In the genomic region with DNA sequence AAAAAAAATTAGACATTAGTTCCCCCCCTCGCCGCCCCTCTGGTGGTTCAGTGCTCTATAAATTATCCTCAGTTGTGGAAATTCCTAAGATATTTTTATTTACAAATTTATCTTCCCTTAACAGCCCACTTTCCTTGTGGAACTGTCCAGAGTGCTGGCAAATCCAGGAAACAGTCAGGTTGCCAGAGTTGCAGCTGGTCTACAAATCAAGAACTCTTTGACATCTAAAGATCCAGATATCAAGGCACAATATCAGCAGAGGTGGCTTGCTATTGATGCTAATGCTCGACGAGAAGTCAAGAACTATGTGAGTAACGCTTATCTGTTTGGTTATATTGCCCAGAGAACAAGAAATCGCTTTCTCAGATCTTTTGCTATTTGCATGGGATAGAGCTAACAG, we compare ENCODE assay signal across 11 cellular contexts. TPM values are rescaled to one million over a fixed set of nuclear protein-coding genes. Genes with fewer than 3 reads are reported as not detected.
A peak's percentile ranks its signal among the peaks of the same experiment; 100 is the strongest.
DNase-seq lines count a peak whose midpoint lies in the region; ATAC-seq, FAIRE-seq and TF ChIP-seq lines count a peak whose summit lies in the region.
"Had no signal": no experiment of that assay in that cellular context is flagged by ENCODE, and none has a peak within 500 bp of the region (broad histone marks: within the 10 kb centered on the region; RNA-seq: fewer than 3 reads in every experiment).

No MANE protein-coding gene starts in this region.

- H3K4me3 ChIP-seq in RWPE2 (ENCODE audit: severe bottlenecking) (no peak overlapping the region), H1 (ENCODE audit: extremely low read depth in 1 of 4, insufficient read depth in 2 of 4, low read depth in 3 of 4, low read length in 4 of 4) (0 out of 8 replicates have a peak overlapping the region, but pooled peaks of 1 of the 4 experiments have one; percentile 4), neutrophil (ENCODE audit: low read depth in 1 of 2, low read length in 1 of 2) (no peak overlapping the region), upper lobe of left lung (no peak overlapping the region)

- TF ChIP-seq EP300 in H1 (IDR thresholded peaks at IDR 0.05; ENCODE audit: borderline replicate concordance in 1 of 2, low read depth in 2 of 2, low read length in 2 of 2) (no peak), upper lobe of left lung (IDR thresholded peaks at IDR 0.05) (no peak)

- POLR2A ChIA-PET in H1 (lab: Charles Lee; ENCODE audit: partially characterized antibody) = interaction anchor here (46.3 kb wide), 1 partner anchor 29 kb away, joined by 1575 read pairs; a partner anchor contains a TSS

- H3K36me3 Mint-ChIP-seq in activated CD4-positive, alpha-beta T cell treated with anti-CD3 and anti-CD28 coated beads, Interleukin-2, amount 10 ng/mL, durations not matched to agents 24 days and 14 days (ENCODE audit: low read depth) = peaks cover 64% of the 10 kb centered on the region
- peaks cover 74% of the 10 kb centered on the region for H3K36me3 Mint-ChIP-seq in effector memory CD8-positive, alpha-beta T cell (ENCODE audit: insufficient read depth)

- H3K4me1 Mint-ChIP-seq in activated CD4-positive, alpha-beta T cell treated with anti-CD3 and anti-CD28 coated beads, Interleukin-2, amount 10 ng/mL, durations not matched to agents 24 days and 14 days = peaks cover 64% of the 10 kb centered on the region
- H3K4me1 Mint-ChIP-seq in effector memory CD8-positive, alpha-beta T cell (ENCODE audit: low read depth in 2 of 2) = peaks cover 36 to 68% of the 10 kb centered on the region in 2 donors

- peaks cover 4% of the 10 kb centered on the region for H3K23me2 ChIP-seq in H1 (ENCODE audit: low read depth, low read length)

- DNase-seq in activated CD4-positive, alpha-beta T cell treated with anti-CD3 and anti-CD28 coated beads, Interleukin-2, amount 10 ng/mL, durations not matched to agents 24 days and 14 days = no peak
- DNase-seq in activated CD4-positive, alpha-beta T cell treated with anti-CD3 and anti-CD28 coated beads for 1 hour = no peak
- DNase-seq in RWPE2 (ENCODE audit: low spot score) = no peak
- no peak for DNase-seq in H1 (ENCODE audit: low read depth in 1 of 2, low spot score in 2 of 2)
- DNase-seq in upper lobe of left lung = no peak
- DNase-seq in effector memory CD8-positive, alpha-beta T cell = no peak
- DNase-seq: NCI-H2081 had no signal

- H2BK120ac ChIP-seq in H1 (replicated peaks; ENCODE audit: low read depth, low read length) = no peak overlapping the region

- peaks cover 2% of the 10 kb centered on the region; the same call in 1 of the 2 replicates for H3K79me1 ChIP-seq in H1 (ENCODE audit: low read depth, low read length)

- H3K27me3 ChIP-seq in RWPE2 (ENCODE audit: insufficient read depth, poor library complexity, severe bottlenecking) (no peaks in the 10 kb centered on the region), H1 (replicated peaks in 1 of 4; ENCODE audit: control insufficient read depth in 3 of 4, extremely low read depth in 1 of 4, insufficient read depth in 3 of 4, low read length in 3 of 4) (no peaks in the 10 kb centered on the region), neutrophil (no peaks in the 10 kb centered on the region), upper lobe of left lung (no peaks in the 10 kb centered on the region)

- no peak overlapping the region; a peak in 1 of 7 replicates for H3K9ac ChIP-seq in H1 (replicated peaks in 1 of 4; ENCODE audit: extremely low read depth in 1 of 4, low read depth in 3 of 4, low read length in 3 of 4)

- peak overlapping the region in 1 of 2 experiments; percentile 39; a peak in 2 of 4 replicates for H3K4me2 ChIP-seq in H1 (ENCODE audit: insufficient read depth in 1 of 2, low read depth in 2 of 2, low read length in 2 of 2)

- H4K91ac ChIP-seq in H1 (replicated peaks; ENCODE audit: insufficient read length, low read length) = no peak overlapping the region

- no peak overlapping the region for H2BK5ac ChIP-seq in H1 (ENCODE audit: low read depth, low read length)

- no peak overlapping the region for H2BK20ac ChIP-seq in H1 (ENCODE audit: low read length)

- CTCF ChIA-PET in H1 (lab: Charles Lee; ENCODE audit: partially characterized antibody) = interaction anchor here (4.4 kb wide), 1 partner anchor 12 kb away, joined by 28 read pairs; no protein-coding TSS in a partner anchor

- H3K18ac ChIP-seq in H1 (ENCODE audit: extremely low read depth, low read length) = no peak overlapping the region

- no peak overlapping the region for H2AFZ ChIP-seq in H1 (ENCODE audit: low read length)

- H3K79me2 ChIP-seq in H1 (ENCODE audit: control insufficient read depth in 1 of 2, insufficient read depth in 2 of 2, low read length in 2 of 2) = peaks cover 24 to 73% of the 10 kb centered on the region in 2 experiments

- no peak overlapping the region for H3K23ac ChIP-seq in H1 (ENCODE audit: insufficient read length)

- H2BK12ac ChIP-seq in H1 (ENCODE audit: low read depth, low read length) = no peak overlapping the region

- H3K36me3 ChIP-seq in RWPE2 (ENCODE audit: low read depth) (peaks cover 70% of the 10 kb centered on the region), H1 (ENCODE audit: control insufficient read depth in 2 of 4, insufficient read depth in 4 of 4, low read length in 3 of 4) (peaks cover 34 to 66% (median 58%) of the 10 kb centered on the region in 4 experiments), neutrophil (peaks cover 63% of the 10 kb centered on the region), upper lobe of left lung (peaks cover 28 to 60% (median 49%) of the 10 kb centered on the region in 4 donors)

- H3K9me3 ChIP-seq in RWPE2 (ENCODE audit: severe bottlenecking) = no peaks in the 10 kb centered on the region
- H3K9me3 ChIP-seq in H1 (ENCODE audit: insufficient read depth in 2 of 2, low read depth in 1 of 2, low read length in 1 of 2) = no peaks in the 10 kb centered on the region
- H3K9me3 ChIP-seq in neutrophil = no peaks in the 10 kb centered on the region
- no peaks in the 10 kb centered on the region for H3K9me3 ChIP-seq in upper lobe of left lung

- peak overlapping the region; percentile 92 for H3K4me3 Mint-ChIP-seq in activated CD4-positive, alpha-beta T cell treated with anti-CD3 and anti-CD28 coated beads, Interleukin-2, amount 10 ng/mL, durations not matched to agents 24 days and 14 days
- H3K4me3 Mint-ChIP-seq in effector memory CD8-positive, alpha-beta T cell = peak overlapping the region in 1 of 2 donors; percentile 46

- H2BK15ac ChIP-seq in H1 (ENCODE audit: low read length) = no peak overlapping the region

- H3K27ac ChIP-seq in RWPE2 (ENCODE audit: poor library complexity, severe bottlenecking) (peak overlapping the region; percentile 85), H1 (ENCODE audit: low read depth, low read length) (no peak overlapping the region), neutrophil (peak overlapping the region; percentile 94), upper lobe of left lung (no peak overlapping the region)

- WGBS in H1 (ENCODE audit: extremely low coverage in 1 of 2, insufficient coverage in 1 of 2, insufficient read length in 1 of 2, insufficient replicate concordance in 2 of 2, low coverage in 1 of 2, low lambda C conversion rate in 2 of 2, missing lambda C conversion rate in 1 of 2), 2 experiments = 98% methylated on average over 6 of the region's 6 CpGs; no CpG with 5 or more reads in 1 of the 2 experiments
- 81 to 86% methylated on average over 6 of the region's 6 CpGs for WGBS in upper lobe of left lung, 2 donors

- TF ChIP-seq POLR2A in H1 (IDR thresholded peaks at IDR 0.05; ENCODE audit: control extremely low read depth in 1 of 2, low read depth in 2 of 2, low read length in 2 of 2) (no peak), upper lobe of left lung (IDR thresholded peaks at IDR 0.05) (no peak)

- H4K5ac ChIP-seq in H1 (ENCODE audit: insufficient read length, low read depth, low read length) = no peak overlapping the region

- H4K8ac ChIP-seq in H1 (ENCODE audit: extremely low read depth, insufficient read depth, low read length) = no peak overlapping the region

- H3K14ac ChIP-seq in H1 (ENCODE audit: insufficient read length) = no peak overlapping the region

- peak overlapping the region; percentile 67 for H3K27ac Mint-ChIP-seq in activated CD4-positive, alpha-beta T cell treated with anti-CD3 and anti-CD28 coated beads, Interleukin-2, amount 10 ng/mL, durations not matched to agents 24 days and 14 days
- peak overlapping the region in 1 of 2 donors; percentile 10 for H3K27ac Mint-ChIP-seq in effector memory CD8-positive, alpha-beta T cell

- peaks cover 15 to 24% of the 10 kb centered on the region in 2 experiments for H4K20me1 ChIP-seq in H1 (replicated peaks in 1 of 2; ENCODE audit: control insufficient read depth in 1 of 2, insufficient read depth in 2 of 2, low read length in 2 of 2)

- no peaks in the 10 kb centered on the region for H3K9me3 Mint-ChIP-seq in activated CD4-positive, alpha-beta T cell treated with anti-CD3 and anti-CD28 coated beads, Interleukin-2, amount 10 ng/mL, durations not matched to agents 24 days and 14 days
- H3K9me3 Mint-ChIP-seq in effector memory CD8-positive, alpha-beta T cell = no peaks in the 10 kb centered on the region

- ATAC-seq in RWPE2 (ENCODE audit: low read depth) (no peak), upper lobe of left lung (ENCODE audit: low FRiP score in 2 of 2) (no peak), GM21529 (IDR thresholded peaks at IDR 0.05; ENCODE audit: unreplicated experiment) (no peak)
- ATAC-seq in effector memory CD8-positive, alpha-beta T cell (replicated peaks) = no peak
- ATAC-seq: sciatic nerve had no signal

- no peak overlapping the region for H3K56ac ChIP-seq in H1 (replicated peaks; ENCODE audit: insufficient read length, low read depth, low read length)

- no peak for TF ChIP-seq CTCF in RWPE2 (IDR thresholded peaks at IDR 0.05; ENCODE audit: poor library complexity, severe bottlenecking)
- TF ChIP-seq CTCF in H1 (IDR thresholded peaks at IDR 0.05; ENCODE audit: control extremely low read depth in 1 of 3, insufficient read depth in 1 of 3, low read depth in 1 of 3, low read length in 3 of 3) = no peak
- TF ChIP-seq CTCF in neutrophil (IDR thresholded peaks at IDR 0.05) = no peak
- no peak for TF ChIP-seq CTCF in upper lobe of left lung (IDR thresholded peaks at IDR 0.05)

- no peak for FAIRE-seq in H1 (lab: Jason Lieb, UNC)
- FAIRE-seq: A204.1 had no signal

- H3K4me1 ChIP-seq in RWPE2 (ENCODE audit: insufficient read depth, poor library complexity, severe bottlenecking) = peaks cover 22% of the 10 kb centered on the region
- H3K4me1 ChIP-seq in H1 (replicated peaks in 1 of 4; ENCODE audit: control insufficient read depth in 3 of 4, insufficient read depth in 4 of 4, low read length in 3 of 4) = peaks cover 0 to 6% (median 4%) of the 10 kb centered on the region in 4 experiments; a peak in 5 of 7 replicates
- peaks cover 48 to 50% of the 10 kb centered on the region in 2 experiments for H3K4me1 ChIP-seq in neutrophil (ENCODE audit: control insufficient read depth in 1 of 2, insufficient read depth in 1 of 2, low read depth in 1 of 2, low read length in 1 of 2)
- peaks cover 22 to 66% (median 36%) of the 10 kb centered on the region in 4 donors for H3K4me1 ChIP-seq in upper lobe of left lung

- H2AK5ac ChIP-seq in H1 (ENCODE audit: low read depth, low read length) = no peak overlapping the region

- intact Hi-C loops in activated CD4-positive, alpha-beta T cell treated with anti-CD3 and anti-CD28 coated beads, Interleukin-2, amount 10 ng/mL, durations not matched to agents 24 days and 14 days (cut with micrococcal nuclease) = loop anchor here (1.0 to 5.0 kb wide), 2 partner anchors 8 to 70 kb away; no protein-coding TSS in a partner anchor

- no peak for TF ChIP-seq RAD21 in H1 (IDR thresholded peaks at IDR 0.05 in 1 of 2, conservative IDR thresholded peaks at IDR 0.05 in 1 of 2; ENCODE audit: low read depth in 2 of 2, low read length in 2 of 2)

- H3K4ac ChIP-seq in H1 (replicated peaks; ENCODE audit: insufficient read length, low read depth, low read length) = no peak overlapping the region

- H3K27me3 Mint-ChIP-seq in activated CD4-positive, alpha-beta T cell treated with anti-CD3 and anti-CD28 coated beads, Interleukin-2, amount 10 ng/mL, durations not matched to agents 24 days and 14 days = no peaks in the 10 kb centered on the region
- no peaks in the 10 kb centered on the region for H3K27me3 Mint-ChIP-seq in effector memory CD8-positive, alpha-beta T cell

RNA-seq across cellular contexts. Expression of a gene that starts 2.9 kb away (rescaled TPM):
- total RNA-seq in activated CD4-positive, alpha-beta T cell treated with anti-CD3 and anti-CD28 coated beads, Interleukin-2, amount 10 ng/mL, durations not matched to agents 24 days and 14 days = 727 and 736 TPM in 2 replicates
- total RNA-seq in H1 (2021; fragmentation: NEBNext Ultra II Directional; extraction: Animal tissue kit (Norgen Biotek cat#: 25700)) = 625 and 635 TPM in 2 replicates
- polyA plus RNA-seq in H1 (2011; rRNA removed) = 142 and 171 TPM in 2 replicates
- polyA plus RNA-seq in H1 (2011; cell fraction: cytosol; rRNA removed) = 209 TPM
- 433 TPM for polyA plus RNA-seq in H1 (2011; cell fraction: nucleus; rRNA removed)
- 357 to 670 TPM (median 408 TPM) in 4 replicates for polyA plus RNA-seq in H1 (2012, experiment 1 of 2)
- 16.3 TPM for polyA plus RNA-seq in H1 (2012, experiment 2 of 2)
- 602 TPM for polyA plus RNA-seq in H1 (2013, experiment 1 of 2)
- polyA plus RNA-seq in H1 (2013, experiment 2 of 2) = 545 TPM
- 512 and 884 TPM in 2 replicates for polyA minus RNA-seq in H1 (2011; rRNA and poly(A)+ RNA removed)
- polyA minus RNA-seq in H1 (2011; cell fraction: cytosol; rRNA and poly(A)+ RNA removed) = 185 TPM
- 342 TPM for polyA minus RNA-seq in H1 (2011; cell fraction: nucleus; rRNA and poly(A)+ RNA removed)
- total RNA-seq in upper lobe of left lung = 100 to 1,000 TPM; 162 to 223 (median 175) TPM

RNA-seq across cellular contexts. Expression of a gene that starts 41.4 kb away (rescaled TPM):
- 9.3 and 10.9 TPM in 2 replicates for total RNA-seq in activated CD4-positive, alpha-beta T cell treated with anti-CD3 and anti-CD28 coated beads, Interleukin-2, amount 10 ng/mL, durations not matched to agents 24 days and 14 days
- 15.1 and 16.7 TPM in 2 replicates for total RNA-seq in H1 (2021; fragmentation: NEBNext Ultra II Directional; extraction: Animal tissue kit (Norgen Biotek cat#: 25700))
- 6.3 and 9.3 TPM in 2 replicates for polyA plus RNA-seq in H1 (2011; rRNA removed)
- polyA plus RNA-seq in H1 (2011; cell fraction: cytosol; rRNA removed) = 8.4 TPM
- polyA plus RNA-seq in H1 (2011; cell fraction: nucleus; rRNA removed) = 20.6 TPM
- polyA plus RNA-seq in H1 (2012, experiment 1 of 2) = 17.1 to 26.1 TPM (median 23.5 TPM) in 4 replicates
- 21.5 TPM for polyA plus RNA-seq in H1 (2012, experiment 2 of 2)
- polyA plus RNA-seq in H1 (2013, experiment 1 of 2) = 6.6 TPM
- 7.1 TPM for polyA plus RNA-seq in H1 (2013, experiment 2 of 2)
- 5.1 and 6.0 TPM in 2 replicates for polyA minus RNA-seq in H1 (2011; rRNA and poly(A)+ RNA removed)
- 11.2 TPM for polyA minus RNA-seq in H1 (2011; cell fraction: cytosol; rRNA and poly(A)+ RNA removed)
- 7.2 TPM for polyA minus RNA-seq in H1 (2011; cell fraction: nucleus; rRNA and poly(A)+ RNA removed)
- 10 to 100 TPM in 4 of 6 donors, 1 to 10 TPM in 2; 6.4 to 28.3 (median 12.8) TPM for total RNA-seq in upper lobe of left lung

Comparison
In these comparisons a context has a peak if more than half of its experiments do, and no peak if none do; other contexts are left out.
1. H3K27ac ChIP-seq: peak in RWPE2 (single experiment) and neutrophil (single experiment); none in H1 (single experiment) and upper lobe of left lung (0 of 4).